8 cellular contexts compared by ENCODE assay signal in the genomic region with DNA sequence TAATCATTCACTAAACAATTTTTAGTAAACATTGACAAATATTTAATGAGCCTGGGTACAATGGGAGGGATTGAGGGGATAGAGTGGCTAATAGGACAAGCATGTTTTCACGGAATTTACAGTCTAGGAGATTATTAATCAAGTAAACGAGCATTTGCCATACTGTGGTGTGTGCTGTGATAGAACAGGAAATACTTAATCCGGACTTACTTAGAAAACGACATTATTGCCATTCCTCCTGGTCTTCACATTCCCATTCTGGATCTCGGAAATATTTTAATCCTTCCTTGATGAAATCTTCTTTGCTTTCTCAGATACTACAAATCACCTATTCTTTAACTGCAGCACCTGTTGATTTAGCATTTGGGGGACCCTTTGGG. TPM values are rescaled to one million over a fixed set of nuclear protein-coding genes. Genes with fewer than 3 reads are reported as not detected.
DNase-seq lines count a peak whose midpoint lies in the region; ATAC-seq and TF ChIP-seq lines count a peak whose summit lies in the region.

No MANE protein-coding gene starts in this region.

- peaks cover 13% of the 10 kb centered on the region for H3K36me3 Mint-ChIP-seq in CD4-positive, alpha-beta T cell (ENCODE audit: low read depth)

- peak overlapping the region; percentile 97 for H3K9ac ChIP-seq in Karpas-422 (ENCODE audit: low read length)

- H2AFZ ChIP-seq in Karpas-422 (ENCODE audit: low read length), result peak overlapping the region; percentile 8; the same call in 1 of the 2 replicates

- H3K9me3 ChIP-seq in CD4-positive, alpha-beta T cell (ENCODE audit: control insufficient read depth, low read length), result no peaks in the 10 kb centered on the region
- H3K9me3 ChIP-seq in Karpas-422 (ENCODE audit: low read length) (no peaks in the 10 kb centered on the region), muscle layer of duodenum (ENCODE audit: control insufficient read depth in 1 of 2, low read length in 2 of 2) (no peaks in the 10 kb centered on the region)

- DNase-seq in CD4-positive, alpha-beta T cell, result no peak
- DNase-seq in Karpas-422, result peak; percentile 62
- no peak for DNase-seq in choroid plexus epithelial cell (ENCODE audit: low read depth)
- DNase-seq in NCI-H1694 (lab: John Stamatoyannopoulos, UW), result no peak
- no peak for DNase-seq in activated CD4-positive, CD25-positive, alpha-beta regulatory T cell treated with anti-CD3 and anti-CD28 coated beads, Interleukin-2, amount 50 U/mL, for 72 hours
- no peak for DNase-seq in NCI-H1694 treated with DMSO at 0.1 percent for 48 hours (lab: John Stamatoyannopoulos, UW)

- H4K20me1 ChIP-seq in Karpas-422 (ENCODE audit: insufficient read depth, low read depth, low read length), result no peaks in the 10 kb centered on the region

- peaks cover 8% of the 10 kb centered on the region for H3K27me3 Mint-ChIP-seq in CD4-positive, alpha-beta T cell

- H3K4me1 ChIP-seq in Karpas-422 (ENCODE audit: low read length), result peaks cover 27% of the 10 kb centered on the region
- H3K4me1 ChIP-seq in muscle layer of duodenum (ENCODE audit: control insufficient read depth in 1 of 2, insufficient read depth in 2 of 2, low read length in 2 of 2), result peaks cover 0 to 8% of the 10 kb centered on the region in 2 donors

- H3K27me3 ChIP-seq in CD4-positive, alpha-beta T cell (ENCODE audit: control insufficient read depth, insufficient read depth, low read length), result no peaks in the 10 kb centered on the region
- H3K27me3 ChIP-seq in Karpas-422 (ENCODE audit: low read length) (no peaks in the 10 kb centered on the region), muscle layer of duodenum (ENCODE audit: low read depth, low read length) (no peaks in the 10 kb centered on the region)

- peak overlapping the region; percentile 98 for H3K4me3 ChIP-seq in Karpas-422 (ENCODE audit: low read length)
- peak overlapping the region; percentile 97 for H3K4me3 ChIP-seq in choroid plexus epithelial cell (ENCODE audit: low read depth, low read length)
- H3K4me3 ChIP-seq in muscle layer of duodenum (ENCODE audit: low read depth in 1 of 2, low read length in 2 of 2), result peak overlapping the region; percentile 83 to 84

- no peaks in the 10 kb centered on the region for H3K9me2 ChIP-seq in Karpas-422 (replicated peaks; ENCODE audit: insufficient read depth, low read length)

- POLR2A ChIA-PET in CD4-positive, alpha-beta T cell (lab: Charles Lee), result interaction anchor here (1.4 to 2.3 kb wide), 3 partner anchors 40 to 136 kb away, joined by 4 to 15 read pairs (median 15); a partner anchor contains a TSS

- H3K79me2 ChIP-seq in Karpas-422 (ENCODE audit: low read length), result peaks cover 56% of the 10 kb centered on the region

- H3K4me3 Mint-ChIP-seq in CD4-positive, alpha-beta T cell, result peak overlapping the region; percentile 99

- TF ChIP-seq CTCF in CD4-positive, alpha-beta T cell (IDR thresholded peaks at IDR 0.05), result no peak
- no peak for TF ChIP-seq CTCF in choroid plexus epithelial cell (conservative IDR thresholded peaks at IDR 0.05; ENCODE audit: low read depth, low read length)

- peak overlapping the region; percentile 100 for H3K4me2 ChIP-seq in Karpas-422 (ENCODE audit: low read depth, low read length, poor library complexity, severe bottlenecking)

- peaks cover 26% of the 10 kb centered on the region for H3K4me1 Mint-ChIP-seq in CD4-positive, alpha-beta T cell (ENCODE audit: low read depth)

- ATAC-seq in CD4-positive, alpha-beta T cell (ENCODE audit: poor library complexity), result no peak
- ATAC-seq in GM18858 (IDR thresholded peaks at IDR 0.05; ENCODE audit: unreplicated experiment), result no peak

- H3K36me3 ChIP-seq in Karpas-422 (ENCODE audit: insufficient read depth, low read length) (peaks cover 8% of the 10 kb centered on the region; the same call in 1 of the 2 replicates), muscle layer of duodenum (ENCODE audit: control insufficient read depth in 1 of 2, insufficient read depth in 2 of 2, low read length in 2 of 2) (peaks cover 0 to 6% of the 10 kb centered on the region in 2 donors)

- H3K27ac Mint-ChIP-seq in CD4-positive, alpha-beta T cell, result peak overlapping the region; percentile 91

- intact Hi-C loops in CD4-positive, alpha-beta T cell (cut with DNase I, micrococcal nuclease), result loop anchor here (1.0 to 10.0 kb wide), 10 partner anchors 39 to 886 kb away; a partner anchor contains a TSS

- H3K27ac ChIP-seq in CD4-positive, alpha-beta T cell (ENCODE audit: low read depth, low read length), result no peak overlapping the region
- H3K27ac ChIP-seq in Karpas-422 (ENCODE audit: low read length) (peak overlapping the region; percentile 90), muscle layer of duodenum (ENCODE audit: low read length) (peak overlapping the region; percentile 85)

- CTCF ChIA-PET in CD4-positive, alpha-beta T cell (lab: Charles Lee), result interaction anchor here (1.6 to 3.1 kb wide), 7 partner anchors 11 to 676 kb away, joined by 5 to 25 read pairs (median 9); a partner anchor contains a TSS

- H3K9me3 Mint-ChIP-seq in CD4-positive, alpha-beta T cell, result no peaks in the 10 kb centered on the region

RNA-seq across cellular contexts. Expression of a gene that starts 0.9 kb away (rescaled TPM):
- 10 to 100 TPM in 1 of 2 experiments, 1 to 10 TPM in 1; 7.3 to 10.8 TPM for total RNA-seq in CD4-positive, alpha-beta T cell
- total RNA-seq in Karpas-422 (2014; rRNA removed; shearing (Covaris generic); ENCODE audit: low replicate concordance), result 37.2 and 52.1 TPM in 2 replicates

RNA-seq across cellular contexts. Expression of a gene that starts 39.7 kb away (rescaled TPM):
- 10 to 100 TPM in 1 of 2 experiments, 1 to 10 TPM in 1; 9.8 to 12.7 TPM for total RNA-seq in CD4-positive, alpha-beta T cell
- total RNA-seq in Karpas-422 (2014; rRNA removed; shearing (Covaris generic); ENCODE audit: low replicate concordance), result 31.0 and 33.5 TPM in 2 replicates

RNA-seq across cellular contexts. Expression of a gene that starts 39.7 kb away (rescaled TPM):
- total RNA-seq in CD4-positive, alpha-beta T cell, result 10 to 100 TPM; 18.0 to 18.6 TPM
- total RNA-seq in Karpas-422 (2014; rRNA removed; shearing (Covaris generic); ENCODE audit: low replicate concordance), result 17.5 and 27.3 TPM in 2 replicates

RNA-seq across cellular contexts. Expression of a gene that starts 52.1 kb away (rescaled TPM):
- total RNA-seq in CD4-positive, alpha-beta T cell, result 10 to 100 TPM; 11.4 to 12.7 TPM
- 23.5 and 26.2 TPM in 2 replicates for total RNA-seq in Karpas-422 (2014; rRNA removed; shearing (Covaris generic); ENCODE audit: low replicate concordance)

RNA-seq across cellular contexts. Expression of a gene that starts 52.1 kb away (rescaled TPM):
- 10 to 100 TPM; 40.3 to 44.2 TPM for total RNA-seq in CD4-positive, alpha-beta T cell
- 21.2 and 21.3 TPM in 2 replicates for total RNA-seq in Karpas-422 (2014; rRNA removed; shearing (Covaris generic); ENCODE audit: low replicate concordance)
